Comparison of ENCODE assay signal across 11 cellular contexts in the genomic region with DNA sequence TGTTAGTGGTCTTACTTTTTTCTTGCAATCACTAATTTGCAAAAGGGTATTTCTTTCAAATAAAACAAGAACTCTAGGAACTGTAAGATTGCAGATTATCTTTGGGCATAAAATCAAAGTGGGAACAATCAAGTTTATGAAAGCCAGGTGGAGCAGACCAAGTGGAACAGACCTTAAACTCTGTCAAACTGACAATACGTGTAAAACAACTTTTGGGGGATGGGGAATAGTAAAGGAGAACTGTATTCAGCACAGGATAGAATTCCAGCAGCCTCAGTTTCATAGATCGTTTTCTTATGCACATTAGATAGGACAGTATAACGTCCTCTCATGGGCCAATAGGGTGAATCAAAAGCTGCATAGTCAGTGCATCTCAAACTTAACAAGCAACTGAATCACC.
"Had no signal": no experiment of that assay in that cellular context is flagged by ENCODE, and none has a peak within 500 bp of the region (broad histone marks: within the 10 kb centered on the region; RNA-seq: fewer than 3 reads in every experiment).

No MANE protein-coding gene starts in this region.

- H3K4me3 Mint-ChIP-seq: dendritic cell treated with granulocyte-macrophage colony-stimulating factor and Interleukin-4, amounts not matched to agents 40 ng/mL and 50 ng/mL, for 4 days had no signal

- H3K27me3 ChIP-seq: brain microvascular endothelial cell, gastroesophageal sphincter had no signal

- ATAC-seq: gastroesophageal sphincter, lower lobe of right lung, right cardiac atrium had no signal

- H3K27me3 Mint-ChIP-seq: dendritic cell treated with granulocyte-macrophage colony-stimulating factor and Interleukin-4, amounts not matched to agents 40 ng/mL and 50 ng/mL, for 4 days; naive B cell; progenitor cell of endocrine pancreas had no signal

- H3K9me3 Mint-ChIP-seq: dendritic cell treated with granulocyte-macrophage colony-stimulating factor and Interleukin-4, amounts not matched to agents 40 ng/mL and 50 ng/mL, for 4 days; naive B cell had no signal

- H3K27ac Mint-ChIP-seq: dendritic cell treated with granulocyte-macrophage colony-stimulating factor and Interleukin-4, amounts not matched to agents 40 ng/mL and 50 ng/mL, for 4 days; progenitor cell of endocrine pancreas had no signal

- H3K9me3 ChIP-seq: gastroesophageal sphincter, lower lobe of right lung had no signal

- DNase-seq: activated naive CD4-positive, alpha-beta T cell treated with anti-CD3 and anti-CD28 coated beads, Interleukin-2, amount 50 U/mL, for 16 hours; brain microvascular endothelial cell; lower lobe of right lung; naive B cell; nucleus accumbens; right cardiac atrium; trophoblast cell had no signal

- H3K27ac ChIP-seq: brain microvascular endothelial cell, gastroesophageal sphincter, lower lobe of right lung had no signal

- H3K4me3 ChIP-seq: gastroesophageal sphincter, lower lobe of right lung, smooth muscle cell had no signal
